In the genomic region with DNA sequence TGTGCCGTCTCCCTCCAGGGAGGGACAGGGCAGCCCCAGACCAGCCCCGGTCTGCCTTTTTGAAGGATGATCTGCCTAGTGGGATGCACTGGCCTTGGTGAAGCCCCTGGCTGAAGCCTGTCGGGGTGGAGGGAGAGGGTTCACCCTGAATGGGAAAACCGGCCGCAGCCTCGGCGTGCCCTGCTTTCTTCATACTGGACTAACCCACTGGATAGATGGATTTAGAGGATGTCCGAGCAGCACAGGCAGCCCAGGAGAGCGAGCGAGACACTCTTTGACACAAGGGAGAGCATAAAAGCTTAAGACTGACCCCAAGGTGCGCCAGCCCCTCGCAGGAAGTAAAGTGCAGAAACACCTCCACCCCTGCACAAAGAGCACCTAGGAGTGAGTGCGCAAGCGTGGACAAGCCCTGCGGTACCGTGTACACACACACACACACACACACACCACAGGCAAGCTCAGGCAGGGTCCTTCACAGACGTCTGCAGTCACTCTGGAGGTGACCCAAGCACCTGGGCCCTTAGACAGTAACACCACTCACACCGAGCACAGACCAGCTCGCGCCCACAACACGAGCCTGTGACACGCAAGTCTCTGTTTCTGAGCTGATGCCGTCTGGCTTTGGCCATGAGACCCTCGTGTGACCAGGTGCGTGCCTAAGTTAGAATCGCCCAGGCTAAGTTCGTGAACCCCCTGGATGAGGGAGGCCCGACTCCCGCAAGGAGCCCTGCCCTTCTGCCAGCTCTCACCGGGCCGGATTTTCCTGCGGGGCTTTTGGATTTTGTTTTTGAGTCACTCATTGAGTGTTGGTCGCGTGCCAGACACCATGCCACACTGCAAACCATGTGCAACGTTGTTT, we compare ENCODE assay signal across 13 cellular contexts. TPM values are rescaled to one million over a fixed set of nuclear protein-coding genes. Genes with fewer than 3 reads are reported as not detected.
A peak's percentile ranks its signal among the peaks of the same experiment; 100 is the strongest.
DNase-seq lines count a peak whose midpoint lies in the region; ATAC-seq and TF ChIP-seq lines count a peak whose summit lies in the region.
"Had no signal": no experiment of that assay in that cellular context is flagged by ENCODE, and none has a peak within 500 bp of the region (broad histone marks: within the 10 kb centered on the region; RNA-seq: fewer than 3 reads in every experiment).

No MANE protein-coding gene starts in this region.

- no peak overlapping the region for H3K4me3 ChIP-seq in skin epidermis
- H3K4me3 ChIP-seq: psoas muscle had no signal

- H3K4me3 Mint-ChIP-seq in effector memory CD8-positive, alpha-beta T cell, result no peak overlapping the region
- H3K4me3 Mint-ChIP-seq: T-helper 1 cell treated with Interleukin-12 subunit alpha and Interleukin-12 subunit beta and Interleukin-4 antibody, amounts not matched to agents 30 μg/mL and 1 μg/mL, for 36 hours had no signal

- intact Hi-C loops in left colon (cut with DNase I, micrococcal nuclease), result no loop called here

- H3K27ac ChIP-seq in RWPE1 (peak overlapping the region; percentile 100), foreskin keratinocyte (peak overlapping the region; percentile 98), skin epidermis (peak overlapping the region; percentile 16 to 92 (median 81))
- H3K27ac ChIP-seq: psoas muscle had no signal

- TF ChIP-seq CTCF in RWPE1 (conservative IDR thresholded peaks at IDR 0.05; ENCODE audit: low read depth) (no peak), foreskin keratinocyte (conservative IDR thresholded peaks at IDR 0.05) (no peak), GM10248 (IDR thresholded peaks at IDR 0.05; ENCODE audit: control extremely low read depth, extremely low read depth, low read depth, missing control alignments) (no peak)

- H3K4me1 Mint-ChIP-seq in effector memory CD8-positive, alpha-beta T cell (ENCODE audit: low read depth in 2 of 2), result peaks cover 24 to 33% of the 10 kb centered on the region in 2 donors

- H3K27ac Mint-ChIP-seq in effector memory CD8-positive, alpha-beta T cell, result no peak overlapping the region
- H3K27ac Mint-ChIP-seq: T-helper 1 cell treated with Interleukin-12 subunit alpha and Interleukin-12 subunit beta and Interleukin-4 antibody, amounts not matched to agents 30 μg/mL and 1 μg/mL, for 36 hours had no signal

- ATAC-seq in foreskin keratinocyte (peak; percentile 54), left colon (no peak)
- no peak for ATAC-seq in effector memory CD8-positive, alpha-beta T cell (replicated peaks)

- POLR2A ChIA-PET in RWPE1 (lab: Yijun Ruan, JAX; ENCODE audit: low non-redundant PET) (interaction anchor here (0.8 to 1.8 kb wide), 4 partner anchors 9 to 23 kb away, joined by 3 to 6 read pairs (median 4); partner anchors contain the start of genes CIB1 and GDPGP1), GM10248 (lab: Yijun Ruan, JAX) (no interaction called here)

- H3K27me3 ChIP-seq in foreskin keratinocyte, result no peaks in the 10 kb centered on the region

- H3K4me1 ChIP-seq in foreskin keratinocyte, result peaks cover 49% of the 10 kb centered on the region
- H3K4me1 ChIP-seq: psoas muscle had no signal

- no peaks in the 10 kb centered on the region for H3K36me3 Mint-ChIP-seq in effector memory CD8-positive, alpha-beta T cell (ENCODE audit: insufficient read depth)

- H3K27me3 Mint-ChIP-seq in effector memory CD8-positive, alpha-beta T cell, result no peaks in the 10 kb centered on the region

- CTCF ChIA-PET in RWPE1 (lab: Yijun Ruan, JAX), result interaction anchor here (0.6 to 2.0 kb wide), 5 partner anchors 9 to 253 kb away, joined by 3 to 7 read pairs (median 3); no protein-coding TSS in a partner anchor
- CTCF ChIA-PET in GM10248 (lab: Yijun Ruan, JAX), result interaction anchor here (1.1 to 8.5 kb wide), 3 partner anchors 11 to 70 kb away, joined by 3 to 63 read pairs (median 5); partner anchors contain the start of genes CIB1, GDPGP1 and SEMA4B

- peak; percentile 25 for DNase-seq in DMS79 (lab: John Stamatoyannopoulos, UW)
- peak; percentile 73 for DNase-seq in RWPE1 (ENCODE audit: low spot score)
- DNase-seq in foreskin keratinocyte, result peak; percentile 91 to 93
- no peak for DNase-seq in left colon
- DNase-seq in GM10248 (ENCODE audit: extremely low spot score), result no peak
- DNase-seq in effector memory CD8-positive, alpha-beta T cell, result no peak
- DNase-seq in retina, result no peak
- DNase-seq: kidney glomerular epithelial cell; NCI-H146; NK-92 treated with Interleukin-12 subunit alpha and Interleukin-12 subunit beta, amount 100 ng/mL, for 24 hours; psoas muscle had no signal

- no peaks in the 10 kb centered on the region for H3K9me3 Mint-ChIP-seq in effector memory CD8-positive, alpha-beta T cell
- H3K9me3 Mint-ChIP-seq: T-helper 1 cell treated with Interleukin-12 subunit alpha and Interleukin-12 subunit beta and Interleukin-4 antibody, amounts not matched to agents 30 μg/mL and 1 μg/mL, for 36 hours had no signal

RNA-seq across cellular contexts. Expression of gene SEMA4B, which starts 11.3 kb away (rescaled TPM):
- total RNA-seq in foreskin keratinocyte (49.0 and 72.5 TPM in 2 replicates), left colon (100 to 1,000 TPM in 1 of 2 donors, 10 to 100 TPM in 1; 97.2 to 165 TPM)
- polyA plus RNA-seq in foreskin keratinocyte, result 40.7 and 63.4 TPM in 2 replicates

RNA-seq across cellular contexts. Expression of gene CIB1, which starts 21.3 kb away (rescaled TPM):
- 59.7 and 61.2 TPM in 2 replicates for total RNA-seq in foreskin keratinocyte
- 124 and 151 TPM in 2 replicates for polyA plus RNA-seq in foreskin keratinocyte
- total RNA-seq in left colon, result 100 to 1,000 TPM; 235 to 242 TPM

RNA-seq across cellular contexts. Expression of gene GDPGP1, which starts 21.6 kb away (rescaled TPM):
- total RNA-seq in foreskin keratinocyte (1.3 and 2.6 TPM in 2 replicates), left colon (10 to 100 TPM; 19.6 to 22.3 TPM)
- polyA plus RNA-seq in foreskin keratinocyte, result 0.60 and 1.1 TPM in 2 replicates

RNA-seq across cellular contexts. Expression of gene TTLL13, which starts 36.9 kb away (rescaled TPM):
- total RNA-seq in foreskin keratinocyte (0.07 TPM in 1 of 2 replicates, not detected in the other), left colon (under 1 TPM; 0.47 to 0.58 TPM)
- polyA plus RNA-seq in foreskin keratinocyte, result not detected in 2 replicates

RNA-seq across cellular contexts. Expression of gene NGRN, which starts 53.0 kb away (rescaled TPM):
- 48.6 and 52.0 TPM in 2 replicates for total RNA-seq in foreskin keratinocyte
- polyA plus RNA-seq in foreskin keratinocyte, result 45.4 and 51.5 TPM in 2 replicates
- total RNA-seq in left colon, result 10 to 100 TPM; 47.8 to 57.0 TPM

Comparison
In these comparisons a context has a peak if more than half of its experiments do, and no peak if none do; other contexts are left out.
1. DNase-seq: peak in DMS79 (single experiment), RWPE1 (single experiment) and foreskin keratinocyte (2 of 2); none in left colon (0 of 2), GM10248 (single experiment), effector memory CD8-positive, alpha-beta T cell (0 of 3) and retina (single experiment).
2. Peak in every context shown above with its lines, with median percentiles within 50 percentile points of each other: H3K27ac ChIP-seq.